Comparison of ENCODE assay signal across 1 cellular context in genomic region chr15:73932381-73933191, GRCh38.
TF ChIP-seq lines count a peak whose summit lies in the region.

No MANE protein-coding gene starts in this region.

TF ChIP-seq in endothelial cell of umbilical vein, 7 proteins besides CTCF, POLR2A, EP300 and RAD21:
- no peak for TF ChIP-seq MYC (IDR thresholded peaks at IDR 0.05; ENCODE audit: low read depth, low read length)
- no peak for TF ChIP-seq POLR2AphosphoS5 (IDR thresholded peaks at IDR 0.05; ENCODE audit: insufficient read depth, low read depth, low read length)
- peak; percentile 34 for TF ChIP-seq GATA2 (IDR thresholded peaks at IDR 0.05; ENCODE audit: insufficient read depth, insufficient read length, low read depth, low read length)
- TF ChIP-seq MAX (IDR thresholded peaks at IDR 0.05; ENCODE audit: insufficient read depth, insufficient read length): no peak
- TF ChIP-seq FOS (IDR thresholded peaks at IDR 0.05; ENCODE audit: borderline replicate concordance, insufficient read depth, low read length): no peak
- no peak for TF ChIP-seq JUN (IDR thresholded peaks at IDR 0.05; ENCODE audit: borderline replicate concordance, insufficient read depth, insufficient read length, low read depth)
- TF ChIP-seq EZH2 (IDR thresholded peaks at IDR 0.05; ENCODE audit: borderline replicate concordance, low read depth, low read length, severe bottlenecking): no peak
